ENCODE assay signal across 1 cellular context in the genomic region with DNA sequence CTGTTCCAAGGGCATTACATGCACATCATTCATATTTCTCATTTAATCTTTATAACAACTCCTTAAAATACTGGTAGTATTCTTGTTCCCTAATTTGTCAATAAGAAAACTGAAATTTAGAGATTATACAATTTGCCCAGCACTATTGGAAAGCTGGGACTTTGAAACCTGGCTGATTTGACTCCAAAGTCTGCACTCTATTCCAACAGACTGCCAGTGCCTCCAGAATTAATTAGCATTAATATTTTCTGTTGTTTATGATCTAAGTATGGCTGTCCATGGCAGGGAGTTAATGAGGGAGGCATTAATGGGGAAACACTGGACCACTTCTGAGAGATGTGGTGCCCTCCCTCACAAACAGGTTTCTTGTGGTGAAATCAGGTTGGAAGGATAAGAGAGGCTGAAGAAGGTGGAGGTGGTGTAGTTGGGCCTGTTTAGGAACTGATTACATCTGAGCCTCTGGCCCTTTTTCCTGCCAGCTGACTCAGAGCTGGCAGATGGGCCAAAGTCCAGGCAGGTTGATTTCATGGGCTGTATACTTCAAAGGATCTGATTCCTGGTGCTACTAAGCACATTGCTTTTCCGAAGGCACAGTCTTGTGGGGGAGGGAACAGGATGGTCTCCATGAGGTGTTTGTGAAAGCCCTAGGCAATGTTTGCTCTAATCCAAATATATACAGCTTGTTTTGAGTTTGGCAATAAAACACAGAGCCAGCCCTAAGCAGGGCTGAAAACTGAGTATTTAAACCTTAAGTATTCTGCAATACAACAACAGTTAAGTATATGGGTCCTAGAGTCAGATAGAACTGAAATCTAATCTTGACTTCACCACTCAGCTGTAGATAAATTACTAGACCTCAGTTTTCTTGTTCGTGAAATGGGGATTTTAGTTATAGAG.
TF ChIP-seq lines count a peak whose summit lies in the region.

No MANE protein-coding gene starts in this region.

TF ChIP-seq in HepG2, 621 proteins besides CTCF, POLR2A, EP300 and RAD21 (continued from another document and continues in another):
- TF ChIP-seq, protein P1, sequence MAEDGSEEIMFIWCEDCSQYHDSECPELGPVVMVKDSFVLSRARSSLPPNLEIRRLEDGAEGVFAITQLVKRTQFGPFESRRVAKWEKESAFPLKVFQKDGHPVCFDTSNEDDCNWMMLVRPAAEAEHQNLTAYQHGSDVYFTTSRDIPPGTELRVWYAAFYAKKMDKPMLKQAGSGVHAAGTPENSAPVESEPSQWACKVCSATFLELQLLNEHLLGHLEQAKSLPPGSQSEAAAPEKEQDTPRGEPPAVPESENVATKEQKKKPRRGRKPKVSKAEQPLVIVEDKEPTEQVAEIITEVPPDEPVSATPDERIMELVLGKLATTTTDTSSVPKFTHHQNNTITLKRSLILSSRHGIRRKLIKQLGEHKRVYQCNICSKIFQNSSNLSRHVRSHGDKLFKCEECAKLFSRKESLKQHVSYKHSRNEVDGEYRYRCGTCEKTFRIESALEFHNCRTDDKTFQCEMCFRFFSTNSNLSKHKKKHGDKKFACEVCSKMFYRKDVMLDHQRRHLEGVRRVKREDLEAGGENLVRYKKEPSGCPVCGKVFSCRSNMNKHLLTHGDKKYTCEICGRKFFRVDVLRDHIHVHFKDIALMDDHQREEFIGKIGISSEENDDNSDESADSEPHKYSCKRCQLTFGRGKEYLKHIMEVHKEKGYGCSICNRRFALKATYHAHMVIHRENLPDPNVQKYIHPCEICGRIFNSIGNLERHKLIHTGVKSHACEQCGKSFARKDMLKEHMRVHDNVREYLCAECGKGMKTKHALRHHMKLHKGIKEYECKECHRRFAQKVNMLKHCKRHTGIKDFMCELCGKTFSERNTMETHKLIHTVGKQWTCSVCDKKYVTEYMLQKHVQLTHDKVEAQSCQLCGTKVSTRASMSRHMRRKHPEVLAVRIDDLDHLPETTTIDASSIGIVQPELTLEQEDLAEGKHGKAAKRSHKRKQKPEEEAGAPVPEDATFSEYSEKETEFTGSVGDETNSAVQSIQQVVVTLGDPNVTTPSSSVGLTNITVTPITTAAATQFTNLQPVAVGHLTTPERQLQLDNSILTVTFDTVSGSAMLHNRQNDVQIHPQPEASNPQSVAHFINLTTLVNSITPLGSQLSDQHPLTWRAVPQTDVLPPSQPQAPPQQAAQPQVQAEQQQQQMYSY (CRISPR knock-in tag; IDR thresholded peaks at IDR 0.05) = no peak
- TF ChIP-seq CHD4 (IDR thresholded peaks at IDR 0.05; ENCODE audit: borderline replicate concordance, low read length) (peak; percentile 75; the same call in 1 of the 2 replicates), ZNF597 (CRISPR knock-in tag; IDR thresholded peaks at IDR 0.05) (no peak), ZNF572 (CRISPR knock-in tag; IDR thresholded peaks at IDR 0.05) (no peak), MTA3 (CRISPR knock-in tag; IDR thresholded peaks at IDR 0.05) (no peak), SYNCRIP (IDR thresholded peaks at IDR 0.05; ENCODE audit: insufficient read depth, low read depth, low read length) (no peak), HMG20A (CRISPR knock-in tag; IDR thresholded peaks at IDR 0.05; ENCODE audit: borderline replicate concordance) (peak; percentile 94), BCL3 (CRISPR knock-in tag; IDR thresholded peaks at IDR 0.05) (no peak; the same call in 1 of the 2 replicates), PRMT3 (CRISPR knock-in tag; IDR thresholded peaks at IDR 0.05; ENCODE audit: borderline replicate concordance, low read depth) (0 out of 2 replicates have a peak, but pooled peaks have one; percentile 30), AKAP8 (CRISPR knock-in tag; IDR thresholded peaks at IDR 0.05) (peak; percentile 42; the same call in 1 of the 2 replicates), ZNF660 (CRISPR knock-in tag; IDR thresholded peaks at IDR 0.05; ENCODE audit: borderline replicate concordance, low read depth) (no peak), ATF3 (CRISPR knock-in tag; IDR thresholded peaks at IDR 0.05) (peak; percentile 79), ZBTB40 (IDR thresholded peaks at IDR 0.05) (no peak), ZBTB40 (CRISPR knock-in tag; IDR thresholded peaks at IDR 0.05) (no peak; the same call in 1 of the 2 replicates), YEATS2 (CRISPR knock-in tag; IDR thresholded peaks at IDR 0.05; ENCODE audit: borderline replicate concordance) (0 out of 2 replicates have a peak, but pooled peaks have one; percentile 67), ZNF670 (CRISPR knock-in tag; IDR thresholded peaks at IDR 0.05; ENCODE audit: borderline replicate concordance) (peak; percentile 82; the same call in 1 of the 2 replicates), ZNF34 (CRISPR knock-in tag; IDR thresholded peaks at IDR 0.05; ENCODE audit: borderline replicate concordance) (no peak), ZNF441 (CRISPR knock-in tag; IDR thresholded peaks at IDR 0.05; ENCODE audit: borderline replicate concordance) (no peak), NKX3-1 (CRISPR knock-in tag; IDR thresholded peaks at IDR 0.05) (peak; percentile 63; the same call in 1 of the 2 replicates), HINFP (CRISPR knock-in tag; IDR thresholded peaks at IDR 0.05; ENCODE audit: low read depth) (no peak), GATAD1 (CRISPR knock-in tag; IDR thresholded peaks at IDR 0.05) (peak; percentile 66), KAT8 (CRISPR knock-in tag; IDR thresholded peaks at IDR 0.05) (peak; percentile 87), SETDB1 (CRISPR knock-in tag; IDR thresholded peaks at IDR 0.05; ENCODE audit: borderline replicate concordance) (no peak), DPF2 (CRISPR knock-in tag; IDR thresholded peaks at IDR 0.05; ENCODE audit: borderline replicate concordance, low read depth) (peak; percentile 84), FOSL1 (CRISPR knock-in tag; IDR thresholded peaks at IDR 0.05; ENCODE audit: borderline replicate concordance) (peak; percentile 76; the same call in 1 of the 2 replicates), ZMYM3 (CRISPR knock-in tag; IDR thresholded peaks at IDR 0.05) (peak; percentile 77; the same call in 1 of the 2 replicates), MXD3 (CRISPR knock-in tag; IDR thresholded peaks at IDR 0.05) (no peak)
- TF ChIP-seq, protein P2, sequence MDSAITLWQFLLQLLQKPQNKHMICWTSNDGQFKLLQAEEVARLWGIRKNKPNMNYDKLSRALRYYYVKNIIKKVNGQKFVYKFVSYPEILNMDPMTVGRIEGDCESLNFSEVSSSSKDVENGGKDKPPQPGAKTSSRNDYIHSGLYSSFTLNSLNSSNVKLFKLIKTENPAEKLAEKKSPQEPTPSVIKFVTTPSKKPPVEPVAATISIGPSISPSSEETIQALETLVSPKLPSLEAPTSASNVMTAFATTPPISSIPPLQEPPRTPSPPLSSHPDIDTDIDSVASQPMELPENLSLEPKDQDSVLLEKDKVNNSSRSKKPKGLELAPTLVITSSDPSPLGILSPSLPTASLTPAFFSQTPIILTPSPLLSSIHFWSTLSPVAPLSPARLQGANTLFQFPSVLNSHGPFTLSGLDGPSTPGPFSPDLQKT (CRISPR knock-in tag; IDR thresholded peaks at IDR 0.05; ENCODE audit: borderline replicate concordance) = no peak
- TF ChIP-seq, protein P3, sequence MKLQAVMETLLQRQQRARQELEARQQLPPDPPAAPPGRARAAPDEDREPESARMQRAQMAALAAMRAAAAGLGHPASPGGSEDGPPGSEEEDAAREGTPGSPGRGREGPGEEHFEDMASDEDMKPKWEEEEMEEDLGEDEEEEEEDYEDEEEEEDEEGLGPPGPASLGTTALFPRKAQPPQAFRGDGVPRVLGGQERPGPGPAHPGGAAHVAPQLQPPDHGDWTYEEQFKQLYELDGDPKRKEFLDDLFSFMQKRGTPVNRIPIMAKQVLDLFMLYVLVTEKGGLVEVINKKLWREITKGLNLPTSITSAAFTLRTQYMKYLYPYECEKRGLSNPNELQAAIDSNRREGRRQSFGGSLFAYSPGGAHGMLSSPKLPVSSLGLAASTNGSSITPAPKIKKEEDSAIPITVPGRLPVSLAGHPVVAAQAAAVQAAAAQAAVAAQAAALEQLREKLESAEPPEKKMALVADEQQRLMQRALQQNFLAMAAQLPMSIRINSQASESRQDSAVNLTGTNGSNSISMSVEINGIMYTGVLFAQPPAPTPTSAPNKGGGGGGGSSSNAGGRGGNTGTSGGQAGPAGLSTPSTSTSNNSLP (IDR thresholded peaks at IDR 0.05; ENCODE audit: low read depth, low read length) = peak; percentile 96
